34 cellular contexts compared by ENCODE assay signal in the genomic region with DNA sequence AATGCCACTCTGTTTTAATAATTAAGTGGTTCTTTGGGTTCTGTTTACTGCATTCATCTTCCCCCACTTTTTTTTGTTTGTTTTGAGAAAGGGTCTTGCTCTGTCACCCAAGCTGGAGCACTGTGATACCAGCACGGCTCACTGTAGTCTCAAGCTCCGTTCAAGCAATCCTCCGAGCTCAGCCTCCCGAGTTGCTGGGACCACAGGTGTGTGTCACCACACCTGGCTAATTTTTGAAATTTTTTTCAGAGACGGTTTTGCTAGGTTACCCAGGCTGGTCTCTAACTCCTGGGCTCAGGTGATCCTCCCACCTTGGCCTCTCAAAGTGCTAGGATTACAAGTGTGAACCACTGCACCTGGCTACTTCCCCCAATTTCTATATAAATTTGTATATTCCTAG.
"Had no signal": no experiment of that assay in that cellular context is flagged by ENCODE, and none has a peak within 500 bp of the region (broad histone marks: within the 10 kb centered on the region; RNA-seq: fewer than 3 reads in every experiment).

No MANE protein-coding gene starts in this region.

- H3K9me3 ChIP-seq: adrenal gland, body of pancreas, breast epithelium, esophagus muscularis mucosa, gastrocnemius medialis, heart left ventricle had no signal

- DNase-seq: activated CD4-positive, alpha-beta memory T cell treated with anti-CD3 and anti-CD28 coated beads for 36 hours; activated CD4-positive, alpha-beta T cell treated with anti-CD3 and anti-CD28 coated beads for 36 hours; activated CD4-positive, alpha-beta T cell treated with anti-CD3 and anti-CD28 coated beads, Interleukin-2, amount 10 ng/mL, durations not matched to agents 24 days and 14 days; activated CD4-positive, CD25-positive, alpha-beta regulatory T cell; activated CD4-positive, CD25-positive, alpha-beta regulatory T cell treated with anti-CD3 and anti-CD28 coated beads, Interleukin-2, amount 50 U/mL, for 72 hours; activated CD8-positive, alpha-beta memory T cell treated with anti-CD3 and anti-CD28 coated beads, Interleukin-2, amount 10 ng/mL, durations not matched to agents 7 days and 5 days; activated CD8-positive, alpha-beta memory T cell treated with anti-CD3 and anti-CD28 coated beads, Interleukin-2, amount 50 U/mL, for 4 hours; activated CD8-positive, alpha-beta T cell treated with anti-CD3 and anti-CD28 coated beads, Interleukin-2, amount 10 ng/mL, durations not matched to agents 7 days and 5 days; activated effector memory CD4-positive, alpha-beta T cell treated with anti-CD3 and anti-CD28 coated beads, Interleukin-2, amount 50 U/mL, for 16 hours; activated naive CD4-positive, alpha-beta T cell treated with anti-CD3 and anti-CD28 coated beads for 36 hours; activated naive CD8-positive, alpha-beta T cell treated with anti-CD3 and anti-CD28 coated beads for 36 hours; activated naive CD8-positive, alpha-beta T cell treated with anti-CD3 and anti-CD28 coated beads, Interleukin-2, amount 50 U/mL, for 24 hours; activated T-cell treated with anti-CD3 and anti-CD28 coated beads, Interleukin-2, amount 50 U/mL, for 24 hours; adrenal gland; amygdala; aorta; body of pancreas; central memory CD4-positive, alpha-beta T cell; dorsolateral prefrontal cortex; effector memory CD4-positive, alpha-beta T cell; erythroblast; foreskin keratinocyte; gastrocnemius medialis; glutamatergic neuron; heart left ventricle; T-helper 1 cell; T-helper 2 cell had no signal

- H3K27ac ChIP-seq: adrenal gland, body of pancreas, breast epithelium, cardiac muscle cell, coronary artery, dorsolateral prefrontal cortex, esophagus muscularis mucosa, foreskin keratinocyte, gastrocnemius medialis, heart left ventricle had no signal

- ATAC-seq: activated CD4-positive, alpha-beta T cell treated with anti-CD3 and anti-CD28 coated beads for 36 hours; activated CD8-positive, alpha-beta memory T cell treated with anti-CD3 and anti-CD28 coated beads, Interleukin-2, amount 10 ng/mL, durations not matched to agents 7 days and 5 days; activated CD8-positive, alpha-beta T cell treated with anti-CD3 and anti-CD28 coated beads, Interleukin-2, amount 10 ng/mL, durations not matched to agents 7 days and 5 days; activated naive CD8-positive, alpha-beta T cell treated with anti-CD3 and anti-CD28 coated beads, Interleukin-2, amount 50 U/mL, for 24 hours; body of pancreas; foreskin keratinocyte; gastrocnemius medialis; heart left ventricle had no signal

- H3K4me1 ChIP-seq: breast epithelium had no signal

- H3K4me3 Mint-ChIP-seq: activated CD4-positive, alpha-beta memory T cell treated with anti-CD3 and anti-CD28 coated beads for 36 hours; activated CD4-positive, alpha-beta T cell treated with anti-CD3 and anti-CD28 coated beads for 36 hours; activated CD4-positive, alpha-beta T cell treated with anti-CD3 and anti-CD28 coated beads, Interleukin-2, amount 10 ng/mL, durations not matched to agents 24 days and 14 days; activated CD8-positive, alpha-beta memory T cell treated with anti-CD3 and anti-CD28 coated beads, Interleukin-2, amount 10 ng/mL, durations not matched to agents 7 days and 5 days; activated CD8-positive, alpha-beta T cell treated with anti-CD3 and anti-CD28 coated beads, Interleukin-2, amount 10 ng/mL, durations not matched to agents 7 days and 5 days; activated naive CD4-positive, alpha-beta T cell treated with anti-CD3 and anti-CD28 coated beads for 36 hours; activated naive CD4-positive, alpha-beta T cell treated with anti-CD3 and anti-CD28 coated beads, Interleukin-2, amount 50 U/mL, for 24 hours; activated naive CD8-positive, alpha-beta T cell treated with anti-CD3 and anti-CD28 coated beads for 36 hours; activated naive CD8-positive, alpha-beta T cell treated with anti-CD3 and anti-CD28 coated beads, Interleukin-2, amount 50 U/mL, for 24 hours; activated T-cell treated with anti-CD3 and anti-CD28 coated beads, Interleukin-2, amount 50 U/mL, for 24 hours; dendritic cell treated with granulocyte-macrophage colony-stimulating factor and Interleukin-4, amounts not matched to agents 40 ng/mL and 50 ng/mL, for 4 days had no signal

- H3K4me3 ChIP-seq: adrenal gland, body of pancreas, breast epithelium, cardiac muscle cell, coronary artery, dorsolateral prefrontal cortex, esophagus muscularis mucosa, gastrocnemius medialis, heart left ventricle had no signal

- H3K9me3 Mint-ChIP-seq: activated CD4-positive, alpha-beta memory T cell treated with anti-CD3 and anti-CD28 coated beads for 36 hours; activated CD4-positive, alpha-beta T cell treated with anti-CD3 and anti-CD28 coated beads, Interleukin-2, amount 10 ng/mL, durations not matched to agents 24 days and 14 days; activated naive CD4-positive, alpha-beta T cell treated with anti-CD3 and anti-CD28 coated beads for 36 hours; activated naive CD4-positive, alpha-beta T cell treated with anti-CD3 and anti-CD28 coated beads, Interleukin-2, amount 50 U/mL, for 24 hours; activated naive CD8-positive, alpha-beta T cell treated with anti-CD3 and anti-CD28 coated beads for 36 hours; activated naive CD8-positive, alpha-beta T cell treated with anti-CD3 and anti-CD28 coated beads, Interleukin-2, amount 50 U/mL, for 24 hours; activated T-cell treated with anti-CD3 and anti-CD28 coated beads, Interleukin-2, amount 50 U/mL, for 24 hours; activated T-helper 2 cell treated with anti-CD3 and anti-CD28 coated beads, Interferon-gamma antibody, Interleukin-2, Interleukin-4, amounts not matched to agents 10 μg/mL and 5 μg/mL and 100 μg/mL, durations not matched to agents 14 hours and 24 hours and 36 hours; dendritic cell treated with granulocyte-macrophage colony-stimulating factor and Interleukin-4, amounts not matched to agents 40 ng/mL and 50 ng/mL, for 4 days had no signal

- H3K27ac Mint-ChIP-seq: activated CD4-positive, alpha-beta memory T cell treated with anti-CD3 and anti-CD28 coated beads for 36 hours; activated CD4-positive, alpha-beta T cell treated with anti-CD3 and anti-CD28 coated beads for 36 hours; activated CD4-positive, alpha-beta T cell treated with anti-CD3 and anti-CD28 coated beads, Interleukin-2, amount 10 ng/mL, durations not matched to agents 24 days and 14 days; activated CD8-positive, alpha-beta memory T cell treated with anti-CD3 and anti-CD28 coated beads, Interleukin-2, amount 10 ng/mL, durations not matched to agents 7 days and 5 days; activated CD8-positive, alpha-beta T cell treated with anti-CD3 and anti-CD28 coated beads, Interleukin-2, amount 10 ng/mL, durations not matched to agents 7 days and 5 days; activated naive CD4-positive, alpha-beta T cell treated with anti-CD3 and anti-CD28 coated beads for 36 hours; activated naive CD4-positive, alpha-beta T cell treated with anti-CD3 and anti-CD28 coated beads, Interleukin-2, amount 50 U/mL, for 24 hours; activated naive CD8-positive, alpha-beta T cell treated with anti-CD3 and anti-CD28 coated beads for 36 hours; activated naive CD8-positive, alpha-beta T cell treated with anti-CD3 and anti-CD28 coated beads, Interleukin-2, amount 50 U/mL, for 24 hours; activated T-helper 2 cell treated with anti-CD3 and anti-CD28 coated beads, Interferon-gamma antibody, Interleukin-2, Interleukin-4, amounts not matched to agents 10 μg/mL and 5 μg/mL and 100 μg/mL, durations not matched to agents 14 hours and 24 hours and 36 hours had no signal

- H3K27me3 Mint-ChIP-seq: activated CD4-positive, alpha-beta memory T cell treated with anti-CD3 and anti-CD28 coated beads for 36 hours; activated CD4-positive, alpha-beta T cell treated with anti-CD3 and anti-CD28 coated beads for 36 hours; activated CD4-positive, alpha-beta T cell treated with anti-CD3 and anti-CD28 coated beads, Interleukin-2, amount 10 ng/mL, durations not matched to agents 24 days and 14 days; activated CD8-positive, alpha-beta memory T cell treated with anti-CD3 and anti-CD28 coated beads, Interleukin-2, amount 10 ng/mL, durations not matched to agents 7 days and 5 days; activated naive CD4-positive, alpha-beta T cell treated with anti-CD3 and anti-CD28 coated beads, Interleukin-2, amount 50 U/mL, for 24 hours; activated naive CD8-positive, alpha-beta T cell treated with anti-CD3 and anti-CD28 coated beads for 36 hours; activated naive CD8-positive, alpha-beta T cell treated with anti-CD3 and anti-CD28 coated beads, Interleukin-2, amount 50 U/mL, for 24 hours; activated T-cell treated with anti-CD3 and anti-CD28 coated beads, Interleukin-2, amount 50 U/mL, for 24 hours; dendritic cell treated with granulocyte-macrophage colony-stimulating factor and Interleukin-4, amounts not matched to agents 40 ng/mL and 50 ng/mL, for 4 days had no signal

- H3K27me3 ChIP-seq: adrenal gland, body of pancreas, breast epithelium, cardiac muscle cell, dorsolateral prefrontal cortex, esophagus muscularis mucosa, foreskin keratinocyte, gastrocnemius medialis, heart left ventricle had no signal

- H3K36me3 ChIP-seq: adrenal gland, breast epithelium, cardiac muscle cell, esophagus muscularis mucosa, gastrocnemius medialis had no signal
